ENCODE assay signal across 8 cellular contexts in the genomic region with DNA sequence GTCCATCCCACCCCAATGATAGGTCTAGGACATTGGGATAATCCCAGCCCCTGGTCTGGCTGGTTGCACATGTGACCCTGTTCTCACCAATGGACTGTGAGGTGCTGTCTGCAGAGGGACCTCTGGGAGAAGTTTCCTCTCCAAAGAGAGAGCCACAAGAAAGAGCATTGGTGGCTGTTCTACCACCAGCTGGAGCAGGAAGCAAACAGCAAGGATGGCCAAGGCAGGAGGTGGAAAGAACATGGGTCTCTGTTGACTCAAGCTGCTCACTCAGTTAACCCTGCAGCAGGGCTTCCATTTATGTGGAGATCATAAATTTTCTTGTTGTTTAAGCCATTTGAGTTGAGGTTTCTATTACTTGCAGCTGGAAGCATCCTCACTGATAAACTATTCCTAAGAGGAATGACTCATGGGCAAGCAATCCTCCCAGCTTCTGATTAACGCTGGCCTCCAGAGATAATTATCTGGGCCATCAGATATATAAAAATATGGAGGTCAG. TPM values are rescaled to one million over a fixed set of nuclear protein-coding genes. Genes with fewer than 3 reads are reported as not detected.
DNase-seq lines count a peak whose midpoint lies in the region; ATAC-seq and TF ChIP-seq lines count a peak whose summit lies in the region.

No MANE protein-coding gene starts in this region.

- TF ChIP-seq POLR2A in ovary (IDR thresholded peaks at IDR 0.05) = no peak

- no peaks in the 10 kb centered on the region for H3K36me3 ChIP-seq in ovary

- no peaks in the 10 kb centered on the region for H3K4me1 ChIP-seq in ovary (ENCODE audit: insufficient read depth)

- DNase-seq in AG08395 (ENCODE audit: low spot score) (peak; percentile 80), HS-5 (ENCODE audit: low read depth) (peak; percentile 87), amniotic epithelial cell (ENCODE audit: low read depth) (peak; percentile 98), kidney glomerular epithelial cell (lab: John Stamatoyannopoulos, UW) (peak; percentile 75), ovary (no peak)
- no peak for DNase-seq in stimulated activated CD4-positive, alpha-beta T cell treated with anti-CD3 and anti-CD28 coated beads, Interleukin-4, amount 100 ng/mL, for 24 hours

- 15 to 18% (median 15%) methylated on average over 1 of the region's 1 CpG for WGBS in ovary, 3 donors

- H3K9me3 ChIP-seq in ovary = no peaks in the 10 kb centered on the region

- TF ChIP-seq CTCF in ovary (IDR thresholded peaks at IDR 0.05) = no peak

- H3K4me3 ChIP-seq in ovary = no peak overlapping the region

- H3K27me3 ChIP-seq in ovary = no peaks in the 10 kb centered on the region

- intact Hi-C loops in ovary (cut with DNase I) = no loop called here

- no peak for TF ChIP-seq EP300 in ovary (IDR thresholded peaks at IDR 0.05)

- H3K27ac ChIP-seq in ovary = no peak overlapping the region

- no peak for ATAC-seq in HG02798 (IDR thresholded peaks at IDR 0.05; ENCODE audit: poor library complexity, unreplicated experiment)
- no peak for ATAC-seq in HG03097 (IDR thresholded peaks at IDR 0.05; ENCODE audit: low FRiP score, unreplicated experiment)

RNA-seq across cellular contexts. Expression of a gene that starts 52.5 kb away (rescaled TPM):
- total RNA-seq in ovary = 10 to 100 TPM; 24.8 to 99.0 (median 55.8) TPM
- 100 to 1,000 TPM in 1 of 2 donors, 10 to 100 TPM in 1; 48.3 to 148 TPM for polyA plus RNA-seq in ovary

Comparison
In these comparisons a context has a peak if more than half of its experiments do, and no peak if none do; other contexts are left out.
1. DNase-seq: peak in AG08395 (single experiment), HS-5 (single experiment), amniotic epithelial cell (single experiment) and kidney glomerular epithelial cell (single experiment); none in stimulated activated CD4-positive, alpha-beta T cell treated with anti-CD3 and anti-CD28 coated beads, Interleukin-4, amount 100 ng/mL, for 24 hours (single experiment) and ovary (0 of 5).